ENCODE assay signal across 1 cellular context in genomic region chr13:41061075-41061913, GRCh38.
A peak's percentile ranks its signal among the peaks of the same experiment; 100 is the strongest.
TF ChIP-seq lines count a peak whose summit lies in the region.

A gene with protein sequence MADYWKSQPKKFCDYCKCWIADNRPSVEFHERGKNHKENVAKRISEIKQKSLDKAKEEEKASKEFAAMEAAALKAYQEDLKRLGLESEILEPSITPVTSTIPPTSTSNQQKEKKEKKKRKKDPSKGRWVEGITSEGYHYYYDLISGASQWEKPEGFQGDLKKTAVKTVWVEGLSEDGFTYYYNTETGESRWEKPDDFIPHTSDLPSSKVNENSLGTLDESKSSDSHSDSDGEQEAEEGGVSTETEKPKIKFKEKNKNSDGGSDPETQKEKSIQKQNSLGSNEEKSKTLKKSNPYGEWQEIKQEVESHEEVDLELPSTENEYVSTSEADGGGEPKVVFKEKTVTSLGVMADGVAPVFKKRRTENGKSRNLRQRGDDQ (plus strand): TSS chr13:41061509. CDS start chr13:41061674, 165 bp downstream.

TF ChIP-seq in SK-N-SH, 30 proteins besides CTCF, POLR2A, EP300 and RAD21 (continued from another document):
- TF ChIP-seq, protein P1, sequence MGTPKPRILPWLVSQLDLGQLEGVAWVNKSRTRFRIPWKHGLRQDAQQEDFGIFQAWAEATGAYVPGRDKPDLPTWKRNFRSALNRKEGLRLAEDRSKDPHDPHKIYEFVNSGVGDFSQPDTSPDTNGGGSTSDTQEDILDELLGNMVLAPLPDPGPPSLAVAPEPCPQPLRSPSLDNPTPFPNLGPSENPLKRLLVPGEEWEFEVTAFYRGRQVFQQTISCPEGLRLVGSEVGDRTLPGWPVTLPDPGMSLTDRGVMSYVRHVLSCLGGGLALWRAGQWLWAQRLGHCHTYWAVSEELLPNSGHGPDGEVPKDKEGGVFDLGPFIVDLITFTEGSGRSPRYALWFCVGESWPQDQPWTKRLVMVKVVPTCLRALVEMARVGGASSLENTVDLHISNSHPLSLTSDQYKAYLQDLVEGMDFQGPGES (IDR thresholded peaks at IDR 0.05; ENCODE audit: low read depth, low read length), result no peak
- TF ChIP-seq CHD2 (IDR thresholded peaks at IDR 0.05; ENCODE audit: low read length, partially characterized antibody), result peak; percentile 95
- TF ChIP-seq, protein P2, sequence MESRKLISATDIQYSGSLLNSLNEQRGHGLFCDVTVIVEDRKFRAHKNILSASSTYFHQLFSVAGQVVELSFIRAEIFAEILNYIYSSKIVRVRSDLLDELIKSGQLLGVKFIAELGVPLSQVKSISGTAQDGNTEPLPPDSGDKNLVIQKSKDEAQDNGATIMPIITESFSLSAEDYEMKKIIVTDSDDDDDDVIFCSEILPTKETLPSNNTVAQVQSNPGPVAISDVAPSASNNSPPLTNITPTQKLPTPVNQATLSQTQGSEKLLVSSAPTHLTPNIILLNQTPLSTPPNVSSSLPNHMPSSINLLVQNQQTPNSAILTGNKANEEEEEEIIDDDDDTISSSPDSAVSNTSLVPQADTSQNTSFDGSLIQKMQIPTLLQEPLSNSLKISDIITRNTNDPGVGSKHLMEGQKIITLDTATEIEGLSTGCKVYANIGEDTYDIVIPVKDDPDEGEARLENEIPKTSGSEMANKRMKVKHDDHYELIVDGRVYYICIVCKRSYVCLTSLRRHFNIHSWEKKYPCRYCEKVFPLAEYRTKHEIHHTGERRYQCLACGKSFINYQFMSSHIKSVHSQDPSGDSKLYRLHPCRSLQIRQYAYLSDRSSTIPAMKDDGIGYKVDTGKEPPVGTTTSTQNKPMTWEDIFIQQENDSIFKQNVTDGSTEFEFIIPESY (IDR thresholded peaks at IDR 0.05; ENCODE audit: borderline replicate concordance, low read depth), result peak; percentile 51; the same call in 1 of the 2 replicates
- TF ChIP-seq EZH2phosphoT487 (IDR thresholded peaks at IDR 0.05; ENCODE audit: borderline replicate concordance, low read depth), result no peak
- peak; percentile 51; the same call in 1 of the 2 replicates for TF ChIP-seq FOXJ3 (CRISPR knock-in tag; IDR thresholded peaks at IDR 0.05)
- no peak for TF ChIP-seq GATA2 (CRISPR knock-in tag; IDR thresholded peaks at IDR 0.05)
- no peak for TF ChIP-seq TEAD4 (IDR thresholded peaks at IDR 0.05; ENCODE audit: borderline replicate concordance, insufficient read depth)
- peak; percentile 14; the same call in 1 of the 2 replicates for TF ChIP-seq RCOR1 (IDR thresholded peaks at IDR 0.05; ENCODE audit: low read length)
- peak; percentile 67 for TF ChIP-seq POLR2AphosphoS5 (IDR thresholded peaks at IDR 0.05; ENCODE audit: low read depth, low read length)
- TF ChIP-seq GABPA (IDR thresholded peaks at IDR 0.05; ENCODE audit: low read depth), result no peak
- TF ChIP-seq RFX5 (IDR thresholded peaks at IDR 0.05; ENCODE audit: low read length), result no peak
- no peak for TF ChIP-seq MEF2A (IDR thresholded peaks at IDR 0.05; ENCODE audit: borderline replicate concordance, low read depth)
- peak; percentile 26; the same call in 1 of the 2 replicates for TF ChIP-seq SIN3A (IDR thresholded peaks at IDR 0.05; ENCODE audit: borderline replicate concordance, low read depth, low read length)
- peak; percentile 67 for TF ChIP-seq TAF1 (IDR thresholded peaks at IDR 0.05; ENCODE audit: borderline replicate concordance, low read depth, low read length)
- TF ChIP-seq, protein P3, sequence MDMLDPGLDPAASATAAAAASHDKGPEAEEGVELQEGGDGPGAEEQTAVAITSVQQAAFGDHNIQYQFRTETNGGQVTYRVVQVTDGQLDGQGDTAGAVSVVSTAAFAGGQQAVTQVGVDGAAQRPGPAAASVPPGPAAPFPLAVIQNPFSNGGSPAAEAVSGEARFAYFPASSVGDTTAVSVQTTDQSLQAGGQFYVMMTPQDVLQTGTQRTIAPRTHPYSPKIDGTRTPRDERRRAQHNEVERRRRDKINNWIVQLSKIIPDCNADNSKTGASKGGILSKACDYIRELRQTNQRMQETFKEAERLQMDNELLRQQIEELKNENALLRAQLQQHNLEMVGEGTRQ (IDR thresholded peaks at IDR 0.05; ENCODE audit: borderline replicate concordance, low read depth, low read length), result no peak
- TF ChIP-seq, protein P4, sequence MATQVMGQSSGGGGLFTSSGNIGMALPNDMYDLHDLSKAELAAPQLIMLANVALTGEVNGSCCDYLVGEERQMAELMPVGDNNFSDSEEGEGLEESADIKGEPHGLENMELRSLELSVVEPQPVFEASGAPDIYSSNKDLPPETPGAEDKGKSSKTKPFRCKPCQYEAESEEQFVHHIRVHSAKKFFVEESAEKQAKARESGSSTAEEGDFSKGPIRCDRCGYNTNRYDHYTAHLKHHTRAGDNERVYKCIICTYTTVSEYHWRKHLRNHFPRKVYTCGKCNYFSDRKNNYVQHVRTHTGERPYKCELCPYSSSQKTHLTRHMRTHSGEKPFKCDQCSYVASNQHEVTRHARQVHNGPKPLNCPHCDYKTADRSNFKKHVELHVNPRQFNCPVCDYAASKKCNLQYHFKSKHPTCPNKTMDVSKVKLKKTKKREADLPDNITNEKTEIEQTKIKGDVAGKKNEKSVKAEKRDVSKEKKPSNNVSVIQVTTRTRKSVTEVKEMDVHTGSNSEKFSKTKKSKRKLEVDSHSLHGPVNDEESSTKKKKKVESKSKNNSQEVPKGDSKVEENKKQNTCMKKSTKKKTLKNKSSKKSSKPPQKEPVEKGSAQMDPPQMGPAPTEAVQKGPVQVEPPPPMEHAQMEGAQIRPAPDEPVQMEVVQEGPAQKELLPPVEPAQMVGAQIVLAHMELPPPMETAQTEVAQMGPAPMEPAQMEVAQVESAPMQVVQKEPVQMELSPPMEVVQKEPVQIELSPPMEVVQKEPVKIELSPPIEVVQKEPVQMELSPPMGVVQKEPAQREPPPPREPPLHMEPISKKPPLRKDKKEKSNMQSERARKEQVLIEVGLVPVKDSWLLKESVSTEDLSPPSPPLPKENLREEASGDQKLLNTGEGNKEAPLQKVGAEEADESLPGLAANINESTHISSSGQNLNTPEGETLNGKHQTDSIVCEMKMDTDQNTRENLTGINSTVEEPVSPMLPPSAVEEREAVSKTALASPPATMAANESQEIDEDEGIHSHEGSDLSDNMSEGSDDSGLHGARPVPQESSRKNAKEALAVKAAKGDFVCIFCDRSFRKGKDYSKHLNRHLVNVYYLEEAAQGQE (IDR thresholded peaks at IDR 0.05; ENCODE audit: low read depth, low read length), result peak; percentile 8; the same call in 1 of the 2 replicates
- no peak for TF ChIP-seq USF1 (IDR thresholded peaks at IDR 0.05; ENCODE audit: borderline replicate concordance, low read depth)
- TF ChIP-seq NFIC (IDR thresholded peaks at IDR 0.05; ENCODE audit: borderline replicate concordance), result peak; percentile 93
- no peak for TF ChIP-seq NRF1 (IDR thresholded peaks at IDR 0.05; ENCODE audit: low read depth, low read length)
- TF ChIP-seq, protein P5, sequence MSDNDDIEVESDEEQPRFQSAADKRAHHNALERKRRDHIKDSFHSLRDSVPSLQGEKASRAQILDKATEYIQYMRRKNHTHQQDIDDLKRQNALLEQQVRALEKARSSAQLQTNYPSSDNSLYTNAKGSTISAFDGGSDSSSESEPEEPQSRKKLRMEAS (IDR thresholded peaks at IDR 0.05; ENCODE audit: low read depth), result peak; percentile 5; the same call in 1 of the 2 replicates
- TF ChIP-seq JUND (IDR thresholded peaks at IDR 0.05), result no peak
- TF ChIP-seq ELF1 (IDR thresholded peaks at IDR 0.05), result peak; percentile 58; the same call in 1 of the 2 replicates
